Comparison of ENCODE assay signal across 8 cellular contexts in the genomic region with DNA sequence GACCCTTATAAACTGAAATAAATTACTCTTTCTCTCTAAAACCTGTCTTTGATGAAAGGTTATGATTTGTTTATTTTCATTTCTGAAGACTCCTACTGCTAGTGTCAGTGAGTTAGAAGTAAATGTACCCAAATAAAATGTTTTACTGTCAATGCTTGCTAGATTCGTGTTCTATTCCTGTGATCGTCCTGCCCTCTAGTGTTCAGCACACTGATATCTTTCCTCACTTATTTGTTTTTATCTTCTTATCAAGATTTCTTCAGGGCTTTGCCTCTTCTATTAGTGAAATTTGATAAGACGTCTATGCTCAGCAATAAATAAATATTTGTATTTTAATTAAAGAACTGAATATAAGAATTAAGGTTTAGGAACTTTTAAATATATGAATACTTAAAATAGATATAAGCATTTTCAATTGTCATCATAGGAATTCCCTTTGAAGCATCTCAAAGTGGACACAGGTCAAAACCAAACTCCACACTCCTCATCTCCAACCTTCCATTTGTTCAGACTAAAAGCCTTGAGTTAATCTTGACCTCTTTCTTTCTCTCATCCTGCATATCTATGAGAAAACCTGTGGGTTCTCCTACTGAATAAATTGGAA.
A peak's percentile ranks its signal among the peaks of the same experiment; 100 is the strongest.
DNase-seq lines count a peak whose midpoint lies in the region; ATAC-seq lines count a peak whose summit lies in the region.

No MANE protein-coding gene starts in this region.

- no peak overlapping the region for H2AFZ ChIP-seq in neuron (ENCODE audit: low read depth, low read length)

- H3K36me3 ChIP-seq in neuron (ENCODE audit: insufficient read depth, low read length): no peaks in the 10 kb centered on the region

- H3K4me1 ChIP-seq in neuron (ENCODE audit: insufficient read depth, low read length): peaks cover 10% of the 10 kb centered on the region

- peak overlapping the region; percentile 12 for H3K4me3 ChIP-seq in neuron (ENCODE audit: low read length)

- H3K9me3 ChIP-seq in neuron (ENCODE audit: low read length): no peaks in the 10 kb centered on the region

- DNase-seq in AG08395 (ENCODE audit: low spot score): peak; percentile 16
- peak; percentile 56 for DNase-seq in NCI-H446 treated with DMSO at 0.1 percent for 48 hours (lab: John Stamatoyannopoulos, UW)
- DNase-seq in cerebellum (ENCODE audit: low spot score): peak; percentile 15
- no peak for DNase-seq in NCI-H226
- DNase-seq in stimulated activated CD4-positive, alpha-beta T cell treated with anti-CD3 and anti-CD28 coated beads, Interleukin-2, amount 100 ng/mL, for 24 hours: no peak

- ATAC-seq in GM18907 (IDR thresholded peaks at IDR 0.05; ENCODE audit: unreplicated experiment) (peak; percentile 59), GM21786 (IDR thresholded peaks at IDR 0.05; ENCODE audit: unreplicated experiment) (no peak)

- H3K27me3 ChIP-seq in neuron (ENCODE audit: insufficient read depth, low read length): no peaks in the 10 kb centered on the region

Comparison
In these comparisons a context has a peak if more than half of its experiments do, and no peak if none do; other contexts are left out.
1. DNase-seq: peak in AG08395 (single experiment), NCI-H446 treated with DMSO at 0.1 percent for 48 hours (single experiment) and cerebellum (single experiment); none in NCI-H226 (single experiment) and stimulated activated CD4-positive, alpha-beta T cell treated with anti-CD3 and anti-CD28 coated beads, Interleukin-2, amount 100 ng/mL, for 24 hours (0 of 2).